9 cellular contexts compared by ENCODE assay signal in genomic region chr18:67615876-67616275, GRCh38.
"Had no signal": no experiment of that assay in that cellular context is flagged by ENCODE, and none has a peak within 500 bp of the region (broad histone marks: within the 10 kb centered on the region; RNA-seq: fewer than 3 reads in every experiment).

No MANE protein-coding gene starts in this region.

- DNase-seq: GM23248, GOT3, H7, HFFc6, IMR-90, KG1 had no signal

- H3K4me3 ChIP-seq: GM23248, HAP-1, K562 had no signal

- ATAC-seq: HCT116, K562 had no signal

- H3K36me3 ChIP-seq: HAP-1 had no signal

- H2AFZ ChIP-seq: GM23248 had no signal

- H3K27ac ChIP-seq: GM23248 had no signal

- H3K9me3 ChIP-seq: HAP-1 had no signal

- H3K4me1 ChIP-seq: HAP-1 had no signal

- H3K9ac ChIP-seq: GM23248 had no signal
